ENCODE assay signal across 29 cellular contexts in the genomic region with DNA sequence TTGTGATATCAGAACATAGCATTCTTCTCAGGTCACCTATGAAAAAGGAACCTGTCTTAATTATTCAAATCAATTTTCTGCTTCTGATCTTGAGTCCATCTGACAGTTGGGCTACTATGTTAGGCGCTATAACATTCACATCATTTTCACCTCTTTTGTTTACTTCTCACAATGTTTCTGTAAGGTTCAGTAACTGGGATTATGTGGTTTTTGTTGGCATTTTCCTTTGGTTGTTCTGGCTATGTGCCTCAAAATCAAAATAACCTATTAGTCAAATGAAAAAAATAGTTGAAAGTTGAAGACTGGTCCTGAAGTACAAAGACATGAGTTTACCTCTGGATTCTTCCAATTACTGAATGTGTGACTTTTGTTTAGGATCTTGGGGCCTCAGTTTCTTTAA.
"Had no signal": no experiment of that assay in that cellular context is flagged by ENCODE, and none has a peak within 500 bp of the region (broad histone marks: within the 10 kb centered on the region; RNA-seq: fewer than 3 reads in every experiment).

No MANE protein-coding gene starts in this region.

- H3K4me3 Mint-ChIP-seq: naive thymus-derived CD8-positive, alpha-beta T cell; natural killer cell treated with Interleukin-12 subunit alpha and Interleukin-12 subunit beta and Interleukin-15 and Interleukin-18, amount 100 ng/mL, for 72 hours; nephron progenitor cell; neural crest cell; stimulated activated memory B cell treated with anti-CD40 and anti-IgM and Interleukin-4, amounts not matched to agents 10 μg/mL and 1 μg/mL and 100 μg/mL, for 72 hours; stimulated activated naive CD8-positive, alpha-beta T cell treated with anti-CD3 and anti-CD28 coated beads, Interleukin-15, amount 100 ng/mL, for 72 hours had no signal

- H3K27ac ChIP-seq: neutrophil, pancreas, prostate gland, right lobe of liver, sigmoid colon, suprapubic skin, testis, tibial nerve, upper lobe of left lung, vagina had no signal

- H3K27me3 Mint-ChIP-seq: naive thymus-derived CD8-positive, alpha-beta T cell; natural killer cell treated with Interleukin-12 subunit alpha and Interleukin-12 subunit beta and Interleukin-15 and Interleukin-18, amount 100 ng/mL, for 72 hours; stimulated activated memory B cell treated with anti-CD40 and anti-IgM and Interleukin-4, amounts not matched to agents 10 μg/mL and 1 μg/mL and 100 μg/mL, for 72 hours; stimulated activated naive CD8-positive, alpha-beta T cell treated with anti-CD3 and anti-CD28 coated beads, Interleukin-15, amount 100 ng/mL, for 72 hours had no signal

- H3K4me1 ChIP-seq: pancreas, prostate gland, right lobe of liver, sigmoid colon, suprapubic skin, testis, tibial nerve, upper lobe of left lung, vagina had no signal

- H3K4me1 Mint-ChIP-seq: naive thymus-derived CD8-positive, alpha-beta T cell; nephron progenitor cell; neural crest cell; stimulated activated memory B cell treated with anti-CD40 and anti-IgM and Interleukin-4, amounts not matched to agents 10 μg/mL and 1 μg/mL and 100 μg/mL, for 72 hours; stimulated activated naive CD8-positive, alpha-beta T cell treated with anti-CD3 and anti-CD28 coated beads, Interleukin-15, amount 100 ng/mL, for 72 hours had no signal

- ATAC-seq: naive thymus-derived CD8-positive, alpha-beta T cell; natural killer cell treated with Interleukin-12 subunit alpha and Interleukin-12 subunit beta and Interleukin-15 and Interleukin-18, amount 100 ng/mL, for 72 hours; pancreas; right cardiac atrium; right lobe of liver; stimulated activated memory B cell treated with anti-CD40 and anti-IgM and Interleukin-4, amounts not matched to agents 10 μg/mL and 1 μg/mL and 100 μg/mL, for 72 hours; stimulated activated naive CD8-positive, alpha-beta T cell treated with anti-CD3 and anti-CD28 coated beads, Interleukin-15, amount 100 ng/mL, for 72 hours; stimulated activated naive CD8-positive, alpha-beta T cell treated with anti-CD3 and anti-CD28 coated beads, Interleukin-15, Interleukin-2, amounts not matched to agents 100 U/mL and 50 U/mL, for 24 hours had no signal

- H3K36me3 Mint-ChIP-seq: naive thymus-derived CD8-positive, alpha-beta T cell; natural killer cell treated with Interleukin-12 subunit alpha and Interleukin-12 subunit beta and Interleukin-15 and Interleukin-18, amount 100 ng/mL, for 72 hours; stimulated activated memory B cell treated with anti-CD40 and anti-IgM and Interleukin-4, amounts not matched to agents 10 μg/mL and 1 μg/mL and 100 μg/mL, for 72 hours had no signal

- H3K27me3 ChIP-seq: neutrophil, pancreas, right lobe of liver, sigmoid colon, suprapubic skin, testis, tibial nerve, upper lobe of left lung, vagina had no signal

- H3K36me3 ChIP-seq: neutrophil, pancreas, prostate gland, right lobe of liver, sigmoid colon, suprapubic skin, tibial nerve, upper lobe of left lung, vagina had no signal

- H3K27ac Mint-ChIP-seq: naive thymus-derived CD8-positive, alpha-beta T cell; natural killer cell treated with Interleukin-12 subunit alpha and Interleukin-12 subunit beta and Interleukin-15 and Interleukin-18, amount 100 ng/mL, for 72 hours; nephron progenitor cell; stimulated activated memory B cell treated with anti-CD40 and anti-IgM and Interleukin-4, amounts not matched to agents 10 μg/mL and 1 μg/mL and 100 μg/mL, for 72 hours; stimulated activated naive CD8-positive, alpha-beta T cell treated with anti-CD3 and anti-CD28 coated beads, Interleukin-15, amount 100 ng/mL, for 72 hours had no signal

- H3K9me3 ChIP-seq: neutrophil, pancreas, prostate gland, right lobe of liver, sigmoid colon, suprapubic skin, testis, tibial nerve, vagina had no signal

- DNase-seq: naive thymus-derived CD8-positive, alpha-beta T cell; nephron progenitor cell; nucleus accumbens; pancreas; retina; right cardiac atrium; right lobe of liver; sigmoid colon; small intestine; stimulated activated CD4-positive, alpha-beta T cell treated with anti-CD3 and anti-CD28 coated beads, Interleukin-15, amount 100 ng/mL, for 24 hours; stimulated activated CD4-positive, alpha-beta T cell treated with anti-CD3 and anti-CD28 coated beads, Interleukin-2, amount 100 ng/mL, for 24 hours; stimulated activated CD4-positive, alpha-beta T cell treated with anti-CD3 and anti-CD28 coated beads, Interleukin-2, amount 100 ng/mL, for 48 hours; stimulated activated CD4-positive, alpha-beta T cell treated with anti-CD3 and anti-CD28 coated beads, Interleukin-4, amount 100 ng/mL, for 24 hours; stimulated activated CD8-positive, alpha-beta memory T cell treated with anti-CD3 and anti-CD28 coated beads, Interleukin-4, amount 100 ng/mL, for 48 hours; stimulated activated naive CD4-positive, alpha-beta T cell; stimulated activated naive CD8-positive, alpha-beta T cell treated with anti-CD3 and anti-CD28 coated beads, Interleukin-15, amount 100 ng/mL, for 72 hours; stimulated activated naive CD8-positive, alpha-beta T cell treated with anti-CD3 and anti-CD28 coated beads, Interleukin-15, Interleukin-2, amounts not matched to agents 100 U/mL and 50 U/mL, for 24 hours; substantia nigra; testis; trophoblast cell; upper lobe of left lung had no signal

- H3K4me3 ChIP-seq: pancreas, prostate gland, right lobe of liver, sigmoid colon, suprapubic skin, testis, tibial nerve, upper lobe of left lung, vagina had no signal
